Comparison of ENCODE assay signal across 9 cellular contexts in genomic region chr14:95518045-95518751, GRCh38. TPM values are rescaled to one million over a fixed set of nuclear protein-coding genes. Genes with fewer than 3 reads are reported as not detected.
DNase-seq lines count a peak whose midpoint lies in the region; ATAC-seq, FAIRE-seq and TF ChIP-seq lines count a peak whose summit lies in the region.
"Had no signal": no experiment of that assay in that cellular context is flagged by ENCODE, and none has a peak within 500 bp of the region (broad histone marks: within the 10 kb centered on the region; RNA-seq: fewer than 3 reads in every experiment).

No MANE protein-coding gene starts in this region.

- H2AFZ ChIP-seq in smooth muscle cell (ENCODE audit: low read depth) = no peak overlapping the region

- H3K4me1 ChIP-seq in smooth muscle cell (ENCODE audit: low read depth) = peaks cover 22% of the 10 kb centered on the region
- H3K4me1 ChIP-seq in kidney (ENCODE audit: control insufficient read depth in 1 of 2, insufficient read depth in 1 of 2, low read depth in 1 of 2, low read length in 2 of 2) = peaks cover 3 to 19% of the 10 kb centered on the region in 2 donors

- no peaks in the 10 kb centered on the region for H3K9me3 ChIP-seq in smooth muscle cell (replicated peaks; ENCODE audit: low read depth)
- H3K9me3 ChIP-seq in kidney (ENCODE audit: control insufficient read depth in 1 of 2, low read length in 2 of 2) = no peaks in the 10 kb centered on the region

- no peaks in the 10 kb centered on the region for H4K20me1 ChIP-seq in smooth muscle cell (ENCODE audit: low read depth)

- TF ChIP-seq CTCF in bronchial epithelial cell (IDR thresholded peaks at IDR 0.05; ENCODE audit: insufficient read depth, low read length, severe bottlenecking) (no peak), smooth muscle cell (IDR thresholded peaks at IDR 0.05; ENCODE audit: borderline replicate concordance, insufficient read depth, poor library complexity, severe bottlenecking) (no peak), kidney (IDR thresholded peaks at IDR 0.05; ENCODE audit: borderline replicate concordance, extremely low read depth, insufficient read depth) (no peak)

- peak overlapping the region; percentile 53 for H3K4me2 ChIP-seq in smooth muscle cell

- no peaks in the 10 kb centered on the region for H3K27me3 ChIP-seq in bronchial epithelial cell (ENCODE audit: control insufficient read depth, insufficient read depth, low read length)
- no peaks in the 10 kb centered on the region for H3K27me3 ChIP-seq in smooth muscle cell (ENCODE audit: low read depth)

- H3K79me2 ChIP-seq in smooth muscle cell (ENCODE audit: low read depth) = no peaks in the 10 kb centered on the region

- 67% methylated on average over 8 of the region's 8 CpGs for WGBS in smooth muscle cell (ENCODE audit: low lambda C conversion rate)

- no peak for ATAC-seq in HG02678 (IDR thresholded peaks at IDR 0.05; ENCODE audit: unreplicated experiment)

- intact Hi-C loops in kidney (cut with DNase I) = no loop called here

- DNase-seq in NCI-H2081 (lab: John Stamatoyannopoulos, UW) (peak; percentile 35 to 84), NCI-H2081 treated with DMSO at 0.1 percent for 48 hours (lab: John Stamatoyannopoulos, UW) (no peak), NCI-H1417 treated with DMSO at 0.1 percent for 48 hours (lab: John Stamatoyannopoulos, UW) (peak; percentile 83), bronchial epithelial cell (ENCODE audit: low read depth) (peak; percentile 38), smooth muscle cell (lab: John Stamatoyannopoulos, UW; ENCODE audit: unreplicated experiment) (no peak), kidney (no peak), caudate nucleus (lab: John Stamatoyannopoulos, UW) (no peak)

- FAIRE-seq in bronchial epithelial cell (lab: Jason Lieb, UNC) (no peak), kidney (lab: Jason Lieb, UNC) (no peak)

- peaks cover 32% of the 10 kb centered on the region for H3F3A ChIP-seq in smooth muscle cell (ENCODE audit: low read depth)

- H3K4me3 ChIP-seq in bronchial epithelial cell (ENCODE audit: low read depth, low read length) = no peak overlapping the region
- H3K4me3 ChIP-seq in smooth muscle cell = no peak overlapping the region
- no peak overlapping the region for H3K4me3 ChIP-seq in kidney (ENCODE audit: low read length in 2 of 2)

- no peaks in the 10 kb centered on the region for H3K36me3 ChIP-seq in bronchial epithelial cell (ENCODE audit: control insufficient read depth, insufficient read depth, low read length)
- no peaks in the 10 kb centered on the region for H3K36me3 ChIP-seq in smooth muscle cell (ENCODE audit: low read depth)
- H3K36me3 ChIP-seq in kidney (ENCODE audit: control insufficient read depth in 1 of 2, insufficient read depth in 2 of 2, low read length in 2 of 2) = no peaks in the 10 kb centered on the region

- H3K9ac ChIP-seq in smooth muscle cell (ENCODE audit: low read depth) (no peak overlapping the region), kidney (ENCODE audit: low read length in 2 of 2) (no peak overlapping the region)

- H3K27ac ChIP-seq in smooth muscle cell (ENCODE audit: low read depth) = peak overlapping the region; percentile 21
- H3K27ac ChIP-seq in kidney (ENCODE audit: low read depth in 2 of 2, low read length in 2 of 2) = no peak overlapping the region
- H3K27ac ChIP-seq in caudate nucleus (ENCODE audit: low read depth, low read length) = no peak overlapping the region
- H3K27ac ChIP-seq: 22Rv1 had no signal

RNA-seq across cellular contexts. Expression of gene SYNE3, which starts 1.7 kb away (rescaled TPM):
- 4.6 and 5.3 TPM in 2 replicates for total RNA-seq in bronchial epithelial cell
- 4.0 and 4.2 TPM in 2 replicates for total RNA-seq in smooth muscle cell
- polyA plus RNA-seq in smooth muscle cell = 2.7 and 4.1 TPM in 2 replicates
- 18.5 TPM for total RNA-seq in kidney
- 0.54 TPM for polyA plus RNA-seq in kidney (ENCODE audit: insufficient read depth, low read depth, low replicate concordance)

RNA-seq across cellular contexts. Expression of gene GLRX5, which starts 16.7 kb away (rescaled TPM):
- total RNA-seq in bronchial epithelial cell = 41.6 and 74.8 TPM in 2 replicates
- total RNA-seq in smooth muscle cell = 42.4 and 53.5 TPM in 2 replicates
- polyA plus RNA-seq in smooth muscle cell = 79.8 and 84.3 TPM in 2 replicates
- total RNA-seq in kidney = 46.7 TPM
- polyA plus RNA-seq in kidney (ENCODE audit: insufficient read depth, low read depth, low replicate concordance) = 124 TPM

Comparison
In these comparisons a context has a peak if more than half of its experiments do, and no peak if none do; other contexts are left out.
1. DNase-seq: peak in NCI-H2081 (2 of 2), NCI-H1417 treated with DMSO at 0.1 percent for 48 hours (single experiment) and bronchial epithelial cell (single experiment); none in NCI-H2081 treated with DMSO at 0.1 percent for 48 hours (single experiment), smooth muscle cell (single experiment), kidney (single experiment) and caudate nucleus (0 of 61).